ENCODE assay signal across 1 cellular context in genomic region chr11:108319541-108320145, GRCh38.
TF ChIP-seq lines count a peak whose summit lies in the region.

No MANE protein-coding gene starts in this region.

TF ChIP-seq in IMR-90, 13 proteins besides CTCF, POLR2A, EP300 and RAD21 (continued from another document):
- no peak for TF ChIP-seq RFX5 (IDR thresholded peaks at IDR 0.05; ENCODE audit: low read depth, low read length)
- no peak for TF ChIP-seq RCOR1 (IDR thresholded peaks at IDR 0.05; ENCODE audit: insufficient replicate concordance, low read length)
- no peak for TF ChIP-seq USF2 (IDR thresholded peaks at IDR 0.05; ENCODE audit: low read depth, low read length)
- no peak for TF ChIP-seq MXI1 (IDR thresholded peaks at IDR 0.05; ENCODE audit: borderline replicate concordance, low read depth, low read length)
- TF ChIP-seq MAZ (IDR thresholded peaks at IDR 0.05; ENCODE audit: borderline replicate concordance, low read depth, low read length) = no peak
- TF ChIP-seq CHD1 (IDR thresholded peaks at IDR 0.05; ENCODE audit: low read depth, low read length) = no peak
- no peak for TF ChIP-seq NFE2L2 (IDR thresholded peaks at IDR 0.05; ENCODE audit: low read depth, low read length)
- TF ChIP-seq ELK1 (IDR thresholded peaks at IDR 0.05; ENCODE audit: borderline replicate concordance, low read depth, low read length) = no peak
- no peak for TF ChIP-seq CEBPB (IDR thresholded peaks at IDR 0.05; ENCODE audit: low read depth, low read length)
